ENCODE assay signal across 1 cellular context in the genomic region with DNA sequence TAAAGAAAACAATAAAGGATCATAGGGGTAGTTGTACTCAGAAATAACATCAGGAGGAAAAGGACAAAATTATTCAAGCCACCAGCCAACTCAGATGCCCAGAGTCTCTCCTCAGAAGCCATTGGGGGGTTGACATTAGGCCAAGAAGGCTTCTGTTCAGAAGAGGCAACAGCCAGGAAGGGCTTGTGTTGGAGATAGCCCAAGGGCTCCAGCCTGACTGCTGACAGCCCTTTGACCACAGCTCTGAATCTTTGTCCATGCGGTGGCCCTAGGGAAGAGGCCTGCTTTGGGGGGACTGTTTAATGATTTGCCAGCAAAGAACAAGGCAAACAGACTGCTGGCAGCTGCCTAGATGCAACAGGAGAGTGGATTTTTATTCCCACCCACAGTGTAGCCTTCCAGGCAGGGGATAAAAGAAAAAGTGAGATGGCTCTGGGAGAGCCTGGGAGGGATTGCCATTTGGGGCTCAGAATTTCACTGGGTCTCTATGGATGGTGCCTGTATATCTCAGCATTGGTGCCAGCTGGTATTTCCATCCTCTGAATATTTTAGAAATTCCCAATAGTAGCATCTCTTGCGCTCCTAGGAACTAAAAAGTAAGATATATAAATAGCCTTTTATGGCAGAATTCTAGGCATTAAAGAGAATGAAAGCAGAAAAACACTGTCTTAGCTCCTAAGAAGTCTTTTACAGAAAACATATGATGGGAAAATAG.
TF ChIP-seq lines count a peak whose summit lies in the region.

No MANE protein-coding gene starts in this region.

TF ChIP-seq in HepG2, 621 proteins besides CTCF, POLR2A, EP300 and RAD21 (continues in another document):
- TF ChIP-seq, protein P1, sequence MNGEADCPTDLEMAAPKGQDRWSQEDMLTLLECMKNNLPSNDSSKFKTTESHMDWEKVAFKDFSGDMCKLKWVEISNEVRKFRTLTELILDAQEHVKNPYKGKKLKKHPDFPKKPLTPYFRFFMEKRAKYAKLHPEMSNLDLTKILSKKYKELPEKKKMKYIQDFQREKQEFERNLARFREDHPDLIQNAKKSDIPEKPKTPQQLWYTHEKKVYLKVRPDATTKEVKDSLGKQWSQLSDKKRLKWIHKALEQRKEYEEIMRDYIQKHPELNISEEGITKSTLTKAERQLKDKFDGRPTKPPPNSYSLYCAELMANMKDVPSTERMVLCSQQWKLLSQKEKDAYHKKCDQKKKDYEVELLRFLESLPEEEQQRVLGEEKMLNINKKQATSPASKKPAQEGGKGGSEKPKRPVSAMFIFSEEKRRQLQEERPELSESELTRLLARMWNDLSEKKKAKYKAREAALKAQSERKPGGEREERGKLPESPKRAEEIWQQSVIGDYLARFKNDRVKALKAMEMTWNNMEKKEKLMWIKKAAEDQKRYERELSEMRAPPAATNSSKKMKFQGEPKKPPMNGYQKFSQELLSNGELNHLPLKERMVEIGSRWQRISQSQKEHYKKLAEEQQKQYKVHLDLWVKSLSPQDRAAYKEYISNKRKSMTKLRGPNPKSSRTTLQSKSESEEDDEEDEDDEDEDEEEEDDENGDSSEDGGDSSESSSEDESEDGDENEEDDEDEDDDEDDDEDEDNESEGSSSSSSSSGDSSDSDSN (CRISPR knock-in tag; IDR thresholded peaks at IDR 0.05), result peak; percentile 66
- TF ChIP-seq, protein P2, sequence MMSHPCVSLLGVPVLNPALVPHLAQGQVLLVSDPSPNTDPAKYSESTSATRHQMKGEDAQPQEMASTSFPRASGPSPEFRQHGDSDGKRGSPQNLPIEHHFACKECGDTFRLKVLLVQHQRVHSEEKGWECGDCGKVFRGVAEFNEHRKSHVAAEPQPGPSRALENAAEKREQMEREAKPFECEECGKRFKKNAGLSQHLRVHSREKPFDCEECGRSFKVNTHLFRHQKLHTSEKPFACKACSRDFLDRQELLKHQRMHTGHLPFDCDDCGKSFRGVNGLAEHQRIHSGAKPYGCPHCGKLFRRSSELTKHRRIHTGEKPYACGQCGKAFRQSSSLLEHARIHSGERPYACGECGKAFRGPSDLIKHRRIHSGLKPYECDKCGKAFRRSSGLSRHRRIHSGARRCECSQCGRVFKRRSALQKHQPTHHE (CRISPR knock-in tag; IDR thresholded peaks at IDR 0.05; ENCODE audit: borderline replicate concordance), result peak; percentile 63; the same call in 1 of the 2 replicates
- TF ChIP-seq, protein P3, sequence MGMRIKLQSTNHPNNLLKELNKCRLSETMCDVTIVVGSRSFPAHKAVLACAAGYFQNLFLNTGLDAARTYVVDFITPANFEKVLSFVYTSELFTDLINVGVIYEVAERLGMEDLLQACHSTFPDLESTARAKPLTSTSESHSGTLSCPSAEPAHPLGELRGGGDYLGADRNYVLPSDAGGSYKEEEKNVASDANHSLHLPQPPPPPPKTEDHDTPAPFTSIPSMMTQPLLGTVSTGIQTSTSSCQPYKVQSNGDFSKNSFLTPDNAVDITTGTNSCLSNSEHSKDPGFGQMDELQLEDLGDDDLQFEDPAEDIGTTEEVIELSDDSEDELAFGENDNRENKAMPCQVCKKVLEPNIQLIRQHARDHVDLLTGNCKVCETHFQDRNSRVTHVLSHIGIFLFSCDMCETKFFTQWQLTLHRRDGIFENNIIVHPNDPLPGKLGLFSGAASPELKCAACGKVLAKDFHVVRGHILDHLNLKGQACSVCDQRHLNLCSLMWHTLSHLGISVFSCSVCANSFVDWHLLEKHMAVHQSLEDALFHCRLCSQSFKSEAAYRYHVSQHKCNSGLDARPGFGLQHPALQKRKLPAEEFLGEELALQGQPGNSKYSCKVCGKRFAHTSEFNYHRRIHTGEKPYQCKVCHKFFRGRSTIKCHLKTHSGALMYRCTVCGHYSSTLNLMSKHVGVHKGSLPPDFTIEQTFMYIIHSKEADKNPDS (CRISPR knock-in tag; IDR thresholded peaks at IDR 0.05), result no peak
- TF ChIP-seq, protein P4, sequence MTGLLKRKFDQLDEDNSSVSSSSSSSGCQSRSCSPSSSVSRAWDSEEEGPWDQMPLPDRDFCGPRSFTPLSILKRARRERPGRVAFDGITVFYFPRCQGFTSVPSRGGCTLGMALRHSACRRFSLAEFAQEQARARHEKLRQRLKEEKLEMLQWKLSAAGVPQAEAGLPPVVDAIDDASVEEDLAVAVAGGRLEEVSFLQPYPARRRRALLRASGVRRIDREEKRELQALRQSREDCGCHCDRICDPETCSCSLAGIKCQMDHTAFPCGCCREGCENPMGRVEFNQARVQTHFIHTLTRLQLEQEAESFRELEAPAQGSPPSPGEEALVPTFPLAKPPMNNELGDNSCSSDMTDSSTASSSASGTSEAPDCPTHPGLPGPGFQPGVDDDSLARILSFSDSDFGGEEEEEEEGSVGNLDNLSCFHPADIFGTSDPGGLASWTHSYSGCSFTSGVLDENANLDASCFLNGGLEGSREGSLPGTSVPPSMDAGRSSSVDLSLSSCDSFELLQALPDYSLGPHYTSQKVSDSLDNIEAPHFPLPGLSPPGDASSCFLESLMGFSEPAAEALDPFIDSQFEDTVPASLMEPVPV (CRISPR knock-in tag; IDR thresholded peaks at IDR 0.05), result no peak
- TF ChIP-seq, protein P5, sequence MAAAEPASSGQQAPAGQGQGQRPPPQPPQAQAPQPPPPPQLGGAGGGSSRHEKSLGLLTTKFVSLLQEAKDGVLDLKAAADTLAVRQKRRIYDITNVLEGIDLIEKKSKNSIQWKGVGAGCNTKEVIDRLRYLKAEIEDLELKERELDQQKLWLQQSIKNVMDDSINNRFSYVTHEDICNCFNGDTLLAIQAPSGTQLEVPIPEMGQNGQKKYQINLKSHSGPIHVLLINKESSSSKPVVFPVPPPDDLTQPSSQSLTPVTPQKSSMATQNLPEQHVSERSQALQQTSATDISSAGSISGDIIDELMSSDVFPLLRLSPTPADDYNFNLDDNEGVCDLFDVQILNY (CRISPR knock-in tag; conservative IDR thresholded peaks at IDR 0.05), result no peak
- TF ChIP-seq MED8 (CRISPR knock-in tag; IDR thresholded peaks at IDR 0.05; ENCODE audit: insufficient replicate concordance) (peak; percentile 90), ONECUT2 (CRISPR knock-in tag; IDR thresholded peaks at IDR 0.05) (peak; percentile 51; the same call in 1 of the 2 replicates), ZNF678 (CRISPR knock-in tag; IDR thresholded peaks at IDR 0.05) (no peak), ZNF460 (CRISPR knock-in tag; IDR thresholded peaks at IDR 0.05; ENCODE audit: borderline replicate concordance) (peak; percentile 53; the same call in 1 of the 2 replicates), RFXAP (CRISPR knock-in tag; IDR thresholded peaks at IDR 0.05; ENCODE audit: borderline replicate concordance) (peak; percentile 73; the same call in 1 of the 2 replicates), HMG20A (CRISPR knock-in tag; IDR thresholded peaks at IDR 0.05; ENCODE audit: borderline replicate concordance) (peak; percentile 94), SAP130 (CRISPR knock-in tag; IDR thresholded peaks at IDR 0.05; ENCODE audit: low read depth) (peak; percentile 98), PHF8 (CRISPR knock-in tag; IDR thresholded peaks at IDR 0.05) (peak; percentile 50; the same call in 1 of the 2 replicates), SSRP1 (CRISPR knock-in tag; IDR thresholded peaks at IDR 0.05) (peak; percentile 75; the same call in 1 of the 2 replicates), CENPX (CRISPR knock-in tag; IDR thresholded peaks at IDR 0.05) (no peak), FOXO1 (CRISPR knock-in tag; IDR thresholded peaks at IDR 0.05) (peak; percentile 85), SIN3B (IDR thresholded peaks at IDR 0.05; ENCODE audit: low read length) (no peak), ZNF121 (CRISPR knock-in tag; IDR thresholded peaks at IDR 0.05) (peak; percentile 40; the same call in 1 of the 2 replicates), HDAC2 (CRISPR knock-in tag; IDR thresholded peaks at IDR 0.05) (peak; percentile 97), TP53 (CRISPR knock-in tag; conservative IDR thresholded peaks at IDR 0.05) (peak; percentile 76; the same call in 1 of the 2 replicates), SNAI1 (CRISPR knock-in tag; IDR thresholded peaks at IDR 0.05; ENCODE audit: borderline replicate concordance) (0 out of 2 replicates have a peak, but pooled peaks have one; percentile 2), RORA (CRISPR knock-in tag; IDR thresholded peaks at IDR 0.05) (no peak), ATF7-NPFF (CRISPR knock-in tag; IDR thresholded peaks at IDR 0.05; ENCODE audit: low read depth) (peak; percentile 74), FOXA1 (IDR thresholded peaks at IDR 0.05) (no peak), FOXA1 (CRISPR knock-in tag; IDR thresholded peaks at IDR 0.05) (peak; percentile 71)
- TF ChIP-seq, protein P6, sequence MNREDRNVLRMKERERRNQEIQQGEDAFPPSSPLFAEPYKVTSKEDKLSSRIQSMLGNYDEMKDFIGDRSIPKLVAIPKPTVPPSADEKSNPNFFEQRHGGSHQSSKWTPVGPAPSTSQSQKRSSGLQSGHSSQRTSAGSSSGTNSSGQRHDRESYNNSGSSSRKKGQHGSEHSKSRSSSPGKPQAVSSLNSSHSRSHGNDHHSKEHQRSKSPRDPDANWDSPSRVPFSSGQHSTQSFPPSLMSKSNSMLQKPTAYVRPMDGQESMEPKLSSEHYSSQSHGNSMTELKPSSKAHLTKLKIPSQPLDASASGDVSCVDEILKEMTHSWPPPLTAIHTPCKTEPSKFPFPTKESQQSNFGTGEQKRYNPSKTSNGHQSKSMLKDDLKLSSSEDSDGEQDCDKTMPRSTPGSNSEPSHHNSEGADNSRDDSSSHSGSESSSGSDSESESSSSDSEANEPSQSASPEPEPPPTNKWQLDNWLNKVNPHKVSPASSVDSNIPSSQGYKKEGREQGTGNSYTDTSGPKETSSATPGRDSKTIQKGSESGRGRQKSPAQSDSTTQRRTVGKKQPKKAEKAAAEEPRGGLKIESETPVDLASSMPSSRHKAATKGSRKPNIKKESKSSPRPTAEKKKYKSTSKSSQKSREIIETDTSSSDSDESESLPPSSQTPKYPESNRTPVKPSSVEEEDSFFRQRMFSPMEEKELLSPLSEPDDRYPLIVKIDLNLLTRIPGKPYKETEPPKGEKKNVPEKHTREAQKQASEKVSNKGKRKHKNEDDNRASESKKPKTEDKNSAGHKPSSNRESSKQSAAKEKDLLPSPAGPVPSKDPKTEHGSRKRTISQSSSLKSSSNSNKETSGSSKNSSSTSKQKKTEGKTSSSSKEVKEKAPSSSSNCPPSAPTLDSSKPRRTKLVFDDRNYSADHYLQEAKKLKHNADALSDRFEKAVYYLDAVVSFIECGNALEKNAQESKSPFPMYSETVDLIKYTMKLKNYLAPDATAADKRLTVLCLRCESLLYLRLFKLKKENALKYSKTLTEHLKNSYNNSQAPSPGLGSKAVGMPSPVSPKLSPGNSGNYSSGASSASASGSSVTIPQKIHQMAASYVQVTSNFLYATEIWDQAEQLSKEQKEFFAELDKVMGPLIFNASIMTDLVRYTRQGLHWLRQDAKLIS (CRISPR knock-in tag; IDR thresholded peaks at IDR 0.05), result peak; percentile 92; the same call in 1 of the 2 replicates
- TF ChIP-seq, protein P7, sequence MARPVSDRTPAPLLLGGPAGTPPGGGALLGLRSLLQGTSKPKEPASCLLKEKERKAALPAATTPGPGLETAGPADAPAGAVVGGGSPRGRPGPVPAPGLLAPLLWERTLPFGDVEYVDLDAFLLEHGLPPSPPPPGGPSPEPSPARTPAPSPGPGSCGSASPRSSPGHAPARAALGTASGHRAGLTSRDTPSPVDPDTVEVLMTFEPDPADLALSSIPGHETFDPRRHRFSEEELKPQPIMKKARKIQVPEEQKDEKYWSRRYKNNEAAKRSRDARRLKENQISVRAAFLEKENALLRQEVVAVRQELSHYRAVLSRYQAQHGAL (CRISPR knock-in tag; IDR thresholded peaks at IDR 0.05; ENCODE audit: not compliant biosample characterization), result no peak
- TF ChIP-seq, protein P8, sequence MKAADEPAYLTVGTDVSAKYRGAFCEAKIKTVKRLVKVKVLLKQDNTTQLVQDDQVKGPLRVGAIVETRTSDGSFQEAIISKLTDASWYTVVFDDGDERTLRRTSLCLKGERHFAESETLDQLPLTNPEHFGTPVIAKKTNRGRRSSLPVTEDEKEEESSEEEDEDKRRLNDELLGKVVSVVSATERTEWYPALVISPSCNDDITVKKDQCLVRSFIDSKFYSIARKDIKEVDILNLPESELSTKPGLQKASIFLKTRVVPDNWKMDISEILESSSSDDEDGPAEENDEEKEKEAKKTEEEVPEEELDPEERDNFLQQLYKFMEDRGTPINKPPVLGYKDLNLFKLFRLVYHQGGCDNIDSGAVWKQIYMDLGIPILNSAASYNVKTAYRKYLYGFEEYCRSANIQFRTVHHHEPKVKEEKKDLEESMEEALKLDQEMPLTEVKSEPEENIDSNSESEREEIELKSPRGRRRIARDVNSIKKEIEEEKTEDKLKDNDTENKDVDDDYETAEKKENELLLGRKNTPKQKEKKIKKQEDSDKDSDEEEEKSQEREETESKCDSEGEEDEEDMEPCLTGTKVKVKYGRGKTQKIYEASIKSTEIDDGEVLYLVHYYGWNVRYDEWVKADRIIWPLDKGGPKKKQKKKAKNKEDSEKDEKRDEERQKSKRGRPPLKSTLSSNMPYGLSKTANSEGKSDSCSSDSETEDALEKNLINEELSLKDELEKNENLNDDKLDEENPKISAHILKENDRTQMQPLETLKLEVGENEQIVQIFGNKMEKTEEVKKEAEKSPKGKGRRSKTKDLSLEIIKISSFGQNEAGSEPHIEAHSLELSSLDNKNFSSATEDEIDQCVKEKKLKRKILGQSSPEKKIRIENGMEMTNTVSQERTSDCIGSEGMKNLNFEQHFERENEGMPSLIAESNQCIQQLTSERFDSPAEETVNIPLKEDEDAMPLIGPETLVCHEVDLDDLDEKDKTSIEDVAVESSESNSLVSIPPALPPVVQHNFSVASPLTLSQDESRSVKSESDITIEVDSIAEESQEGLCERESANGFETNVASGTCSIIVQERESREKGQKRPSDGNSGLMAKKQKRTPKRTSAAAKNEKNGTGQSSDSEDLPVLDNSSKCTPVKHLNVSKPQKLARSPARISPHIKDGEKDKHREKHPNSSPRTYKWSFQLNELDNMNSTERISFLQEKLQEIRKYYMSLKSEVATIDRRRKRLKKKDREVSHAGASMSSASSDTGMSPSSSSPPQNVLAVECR (CRISPR knock-in tag; IDR thresholded peaks at IDR 0.05; ENCODE audit: borderline replicate concordance), result peak; percentile 83; the same call in 1 of the 2 replicates
- TF ChIP-seq, protein P9, sequence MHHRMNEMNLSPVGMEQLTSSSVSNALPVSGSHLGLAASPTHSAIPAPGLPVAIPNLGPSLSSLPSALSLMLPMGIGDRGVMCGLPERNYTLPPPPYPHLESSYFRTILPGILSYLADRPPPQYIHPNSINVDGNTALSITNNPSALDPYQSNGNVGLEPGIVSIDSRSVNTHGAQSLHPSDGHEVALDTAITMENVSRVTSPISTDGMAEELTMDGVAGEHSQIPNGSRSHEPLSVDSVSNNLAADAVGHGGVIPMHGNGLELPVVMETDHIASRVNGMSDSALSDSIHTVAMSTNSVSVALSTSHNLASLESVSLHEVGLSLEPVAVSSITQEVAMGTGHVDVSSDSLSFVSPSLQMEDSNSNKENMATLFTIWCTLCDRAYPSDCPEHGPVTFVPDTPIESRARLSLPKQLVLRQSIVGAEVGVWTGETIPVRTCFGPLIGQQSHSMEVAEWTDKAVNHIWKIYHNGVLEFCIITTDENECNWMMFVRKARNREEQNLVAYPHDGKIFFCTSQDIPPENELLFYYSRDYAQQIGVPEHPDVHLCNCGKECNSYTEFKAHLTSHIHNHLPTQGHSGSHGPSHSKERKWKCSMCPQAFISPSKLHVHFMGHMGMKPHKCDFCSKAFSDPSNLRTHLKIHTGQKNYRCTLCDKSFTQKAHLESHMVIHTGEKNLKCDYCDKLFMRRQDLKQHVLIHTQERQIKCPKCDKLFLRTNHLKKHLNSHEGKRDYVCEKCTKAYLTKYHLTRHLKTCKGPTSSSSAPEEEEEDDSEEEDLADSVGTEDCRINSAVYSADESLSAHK (CRISPR knock-in tag; IDR thresholded peaks at IDR 0.05; ENCODE audit: borderline replicate concordance), result 0 out of 2 replicates have a peak, but pooled peaks have one; percentile 22
- TF ChIP-seq, protein P10, sequence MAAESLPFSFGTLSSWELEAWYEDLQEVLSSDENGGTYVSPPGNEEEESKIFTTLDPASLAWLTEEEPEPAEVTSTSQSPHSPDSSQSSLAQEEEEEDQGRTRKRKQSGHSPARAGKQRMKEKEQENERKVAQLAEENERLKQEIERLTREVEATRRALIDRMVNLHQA (CRISPR knock-in tag; IDR thresholded peaks at IDR 0.05), result no peak
